ENCODE assay signal across 15 cellular contexts in the genomic region with DNA sequence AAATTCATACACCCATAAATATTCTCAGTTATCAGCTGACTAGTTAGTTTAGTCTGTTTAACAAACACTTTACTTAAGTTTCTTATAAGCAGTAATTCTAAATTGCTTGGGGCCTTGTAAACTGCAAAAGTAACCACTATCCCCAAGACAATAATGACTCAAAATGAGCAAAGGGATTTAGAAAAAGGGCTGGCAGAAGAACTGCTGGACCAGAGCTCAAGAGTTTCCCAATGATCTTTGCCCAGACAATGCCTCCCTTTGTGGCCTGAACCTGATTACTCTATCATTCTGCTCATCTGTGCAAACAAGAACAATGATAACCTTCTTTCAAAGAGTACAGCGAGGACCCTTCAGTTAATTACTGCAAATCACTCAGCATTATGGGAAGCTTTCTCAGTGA.
DNase-seq lines count a peak whose midpoint lies in the region; ATAC-seq and TF ChIP-seq lines count a peak whose summit lies in the region.
"Had no signal": no experiment of that assay in that cellular context is flagged by ENCODE, and none has a peak within 500 bp of the region (broad histone marks: within the 10 kb centered on the region; RNA-seq: fewer than 3 reads in every experiment).

No MANE protein-coding gene starts in this region.

- DNase-seq in NB4 (ENCODE audit: low read depth) (peak; percentile 24), PC-9 (no peak), fibroblast of the conjunctiva (ENCODE audit: low read depth) (peak; percentile 35), sciatic nerve (ENCODE audit: low spot score) (no peak), aorta (no peak)
- no peak for DNase-seq in activated naive CD8-positive, alpha-beta T cell treated with anti-CD3 and anti-CD28 coated beads, Interleukin-2, amount 50 U/mL, for 24 hours
- DNase-seq: activated CD4-positive, alpha-beta T cell treated with anti-CD3 and anti-CD28 coated beads, Interleukin-2, amount 10 ng/mL, durations not matched to agents 24 days and 14 days; DMS153; effector memory CD4-positive, alpha-beta T cell; kidney; RPMI8226 had no signal

- no peak overlapping the region for H3K4me3 ChIP-seq in NB4 (ENCODE audit: low read depth, low read length)
- H3K4me3 ChIP-seq in PC-9, result no peak overlapping the region
- H3K4me3 ChIP-seq in aorta (ENCODE audit: low read length in 2 of 2), result no peak overlapping the region
- H3K4me3 ChIP-seq: prostate gland had no signal

- TF ChIP-seq CTCF in NB4 (IDR thresholded peaks at IDR 0.05; ENCODE audit: low read depth, low read length), result no peak
- TF ChIP-seq CTCF in PC-9 (conservative IDR thresholded peaks at IDR 0.05), result no peak

- no peaks in the 10 kb centered on the region for H3K27me3 Mint-ChIP-seq in activated naive CD8-positive, alpha-beta T cell treated with anti-CD3 and anti-CD28 coated beads, Interleukin-2, amount 50 U/mL, for 24 hours
- H3K27me3 Mint-ChIP-seq: activated CD4-positive, alpha-beta T cell treated with anti-CD3 and anti-CD28 coated beads, Interleukin-2, amount 10 ng/mL, durations not matched to agents 24 days and 14 days; activated naive CD4-positive, alpha-beta T cell treated with anti-CD3 and anti-CD28 coated beads, Interleukin-2, amount 50 U/mL, for 24 hours had no signal

- peaks cover 20% of the 10 kb centered on the region for H3F3A ChIP-seq in PC-9 (ENCODE audit: insufficient read depth, low read depth)

- WGBS in aorta, 2 donors, result 22 to 43% methylated on average over 1 of the region's 1 CpG

- H4K20me1 ChIP-seq in PC-9 (ENCODE audit: insufficient read depth), result no peaks in the 10 kb centered on the region; the same call in 1 of the 2 replicates

- no peaks in the 10 kb centered on the region for H3K9me2 ChIP-seq in PC-9 (ENCODE audit: insufficient read depth)

- H3K36me3 ChIP-seq in PC-9 (ENCODE audit: low read depth) (no peaks in the 10 kb centered on the region), aorta (ENCODE audit: control insufficient read depth in 1 of 2, insufficient read depth in 2 of 2, low read length in 1 of 2) (no peaks in the 10 kb centered on the region)
- H3K36me3 ChIP-seq: prostate gland had no signal

- peaks cover 15% of the 10 kb centered on the region for H3K4me1 Mint-ChIP-seq in activated naive CD8-positive, alpha-beta T cell treated with anti-CD3 and anti-CD28 coated beads, Interleukin-2, amount 50 U/mL, for 24 hours

- no peaks in the 10 kb centered on the region for H3K9me3 Mint-ChIP-seq in activated naive CD8-positive, alpha-beta T cell treated with anti-CD3 and anti-CD28 coated beads, Interleukin-2, amount 50 U/mL, for 24 hours
- H3K9me3 Mint-ChIP-seq: activated CD4-positive, alpha-beta T cell treated with anti-CD3 and anti-CD28 coated beads, Interleukin-2, amount 10 ng/mL, durations not matched to agents 24 days and 14 days; activated naive CD4-positive, alpha-beta T cell treated with anti-CD3 and anti-CD28 coated beads, Interleukin-2, amount 50 U/mL, for 24 hours had no signal

- no peak overlapping the region for H3K27ac Mint-ChIP-seq in activated naive CD8-positive, alpha-beta T cell treated with anti-CD3 and anti-CD28 coated beads, Interleukin-2, amount 50 U/mL, for 24 hours
- H3K27ac Mint-ChIP-seq: activated CD4-positive, alpha-beta T cell treated with anti-CD3 and anti-CD28 coated beads, Interleukin-2, amount 10 ng/mL, durations not matched to agents 24 days and 14 days; activated naive CD4-positive, alpha-beta T cell treated with anti-CD3 and anti-CD28 coated beads, Interleukin-2, amount 50 U/mL, for 24 hours had no signal

- no TSS peak for BruUV-seq in PC-9 (replicated peaks; lab: Mats Ljungman, UMichigan)

- POLR2A ChIA-PET in PC-9 (lab: Charles Lee; ENCODE audit: unreplicated experiment), result no interaction called here

- TF ChIP-seq POLR2A in NB4 (IDR thresholded peaks at IDR 0.05; ENCODE audit: extremely low read depth, insufficient read length), result no peak

- no peak overlapping the region for H2AFZ ChIP-seq in PC-9

- no peaks in the 10 kb centered on the region for H3K9me3 ChIP-seq in PC-9 (ENCODE audit: insufficient read depth, low read depth)
- no peaks in the 10 kb centered on the region for H3K9me3 ChIP-seq in aorta (ENCODE audit: control insufficient read depth, low read length)
- H3K9me3 ChIP-seq: prostate gland had no signal

- no peaks in the 10 kb centered on the region for H3K79me2 ChIP-seq in PC-9 (ENCODE audit: low read depth)

- H3K27me3 ChIP-seq in PC-9 (ENCODE audit: insufficient read depth, low read depth), result no peaks in the 10 kb centered on the region
- no peaks in the 10 kb centered on the region for H3K27me3 ChIP-seq in aorta (ENCODE audit: control insufficient read depth in 1 of 2, insufficient read depth in 2 of 2, low read length in 1 of 2)

- H3K4me1 ChIP-seq in PC-9 (replicated peaks; ENCODE audit: insufficient read depth) (peaks cover 24% of the 10 kb centered on the region), aorta (ENCODE audit: control insufficient read depth in 1 of 2, insufficient read depth in 2 of 2, low read length in 2 of 2) (no peaks in the 10 kb centered on the region)
- H3K4me1 ChIP-seq: prostate gland had no signal

- no peak overlapping the region for H3K4me2 ChIP-seq in PC-9

- H3K27ac ChIP-seq in PC-9 (peak overlapping the region; percentile 82), aorta (ENCODE audit: low read depth in 1 of 2, low read length in 2 of 2) (no peak overlapping the region)
- H3K27ac ChIP-seq: prostate gland had no signal

- no peak overlapping the region for H3K4me3 Mint-ChIP-seq in activated naive CD8-positive, alpha-beta T cell treated with anti-CD3 and anti-CD28 coated beads, Interleukin-2, amount 50 U/mL, for 24 hours
- H3K4me3 Mint-ChIP-seq: activated CD4-positive, alpha-beta T cell treated with anti-CD3 and anti-CD28 coated beads, Interleukin-2, amount 10 ng/mL, durations not matched to agents 24 days and 14 days; activated naive CD4-positive, alpha-beta T cell treated with anti-CD3 and anti-CD28 coated beads, Interleukin-2, amount 50 U/mL, for 24 hours had no signal

- intact Hi-C loops in PC-9 (cut with micrococcal nuclease; ENCODE audit: unreplicated experiment) (no loop called here), sciatic nerve (cut with DNase I) (no loop called here), aorta (cut with DNase I) (no loop called here)

- CTCF ChIA-PET in PC-9 (lab: Charles Lee), result no interaction called here

- ATAC-seq in sciatic nerve (peak; percentile 94), HG02798 (IDR thresholded peaks at IDR 0.05; ENCODE audit: poor library complexity, unreplicated experiment) (no peak), aorta (ENCODE audit: low FRiP score) (no peak)
- no peak for ATAC-seq in activated naive CD8-positive, alpha-beta T cell treated with anti-CD3 and anti-CD28 coated beads, Interleukin-2, amount 50 U/mL, for 24 hours
- ATAC-seq in activated CD4-positive, CD25-positive, alpha-beta regulatory T cell treated with anti-CD3 and anti-CD28 coated beads, Interleukin-2, amount 50 U/mL, for 24 hours, result no peak

- H3K36me3 Mint-ChIP-seq in activated naive CD8-positive, alpha-beta T cell treated with anti-CD3 and anti-CD28 coated beads, Interleukin-2, amount 50 U/mL, for 24 hours (ENCODE audit: low read depth), result peaks cover 34% of the 10 kb centered on the region

Comparison
In these comparisons a context has a peak if more than half of its experiments do, and no peak if none do; other contexts are left out.
1. DNase-seq: peak in NB4 (single experiment) and fibroblast of the conjunctiva (single experiment); none in PC-9 (0 of 2), sciatic nerve (single experiment), activated naive CD8-positive, alpha-beta T cell treated with anti-CD3 and anti-CD28 coated beads, Interleukin-2, amount 50 U/mL, for 24 hours (single experiment) and aorta (0 of 2).